In genomic region chr1:206766251-206766856, GRCh38 we compare ENCODE assay signal across 1 cellular context.
TF ChIP-seq lines count a peak whose summit lies in the region.

No MANE protein-coding gene starts in this region.

TF ChIP-seq in H1, 55 proteins besides CTCF, POLR2A, EP300 and RAD21:
- TF ChIP-seq HDAC6 (IDR thresholded peaks at IDR 0.05; ENCODE audit: low read depth, low read length) (no peak), E2F6 (IDR thresholded peaks at IDR 0.05) (0 out of 2 replicates have a peak, but pooled peaks have one; percentile 22)
